Comparison of ENCODE assay signal across 17 cellular contexts in the genomic region with DNA sequence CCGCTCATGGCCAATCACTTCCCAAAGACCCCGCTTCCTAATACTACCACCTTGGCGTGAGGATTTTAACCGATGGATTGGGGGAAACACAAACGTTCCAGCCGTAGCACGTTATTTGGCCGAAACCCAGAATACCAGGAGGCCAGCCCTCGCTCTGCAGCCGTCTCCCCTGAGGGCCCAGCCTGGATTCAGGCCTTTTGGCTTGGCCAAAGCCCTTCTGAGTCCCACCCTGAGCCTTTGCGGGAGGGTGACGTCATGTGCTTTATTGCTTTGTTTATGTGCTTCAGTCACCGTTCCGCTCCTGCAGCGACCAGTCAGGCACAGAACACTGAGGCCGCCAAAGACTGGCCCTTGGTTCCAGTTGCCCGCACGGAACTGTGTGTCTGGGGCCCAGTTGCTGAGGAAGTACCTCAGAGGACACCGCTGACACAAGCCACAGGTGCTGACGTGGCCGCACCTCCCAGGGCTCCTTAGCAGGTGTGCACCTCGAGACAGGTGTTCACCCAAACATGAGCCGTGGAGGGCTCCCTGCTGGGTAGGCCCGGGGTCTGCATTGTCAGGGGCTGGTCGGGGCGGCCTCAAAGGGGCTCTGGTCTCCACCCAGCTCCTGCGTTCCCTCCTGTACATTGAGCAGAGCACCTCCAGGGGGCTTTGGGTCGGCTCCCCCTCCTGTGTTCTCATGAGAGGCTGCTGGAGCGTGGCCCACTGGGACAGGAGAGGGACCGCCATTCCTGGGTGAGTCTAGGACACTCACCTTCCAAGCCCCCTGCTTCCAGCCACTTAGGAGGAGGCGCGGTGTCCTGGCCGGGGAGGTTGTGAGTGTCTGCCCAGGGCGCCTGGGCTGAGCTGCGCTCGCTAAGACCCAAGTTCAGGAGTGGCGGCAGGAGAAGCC.
DNase-seq lines count a peak whose midpoint lies in the region; ATAC-seq and TF ChIP-seq lines count a peak whose summit lies in the region.
"Had no signal": no experiment of that assay in that cellular context is flagged by ENCODE, and none has a peak within 500 bp of the region (broad histone marks: within the 10 kb centered on the region; RNA-seq: fewer than 3 reads in every experiment).

No MANE protein-coding gene starts in this region.

- ATAC-seq in HG03439 (IDR thresholded peaks at IDR 0.05; ENCODE audit: unreplicated experiment) (no peak), SK-N-SH treated with all-trans-retinoic acid at 6 μM for 48 hours (no peak)

- H3K4me3 ChIP-seq in kidney epithelial cell (ENCODE audit: low read depth, low read length) (no peak overlapping the region), thyroid gland (replicated peaks in 1 of 3) (no peak overlapping the region)
- H3K4me3 ChIP-seq: MG63, Peyer's patch had no signal

- intact Hi-C loops in activated CD4-positive, alpha-beta memory T cell treated with anti-CD3 and anti-CD28 coated beads for 36 hours (cut with micrococcal nuclease): no loop called here
- intact Hi-C loops in thyroid gland (cut with DNase I): no loop called here

- no peaks in the 10 kb centered on the region for H3K4me1 Mint-ChIP-seq in activated CD4-positive, alpha-beta memory T cell treated with anti-CD3 and anti-CD28 coated beads for 36 hours (ENCODE audit: low read depth)
- no peaks in the 10 kb centered on the region for H3K4me1 Mint-ChIP-seq in activated CD4-positive, alpha-beta memory T cell treated with anti-CD3 and anti-CD28 coated beads, Interleukin-2, amount 10 ng/mL, durations not matched to agents 7 days and 5 days

- H3K9me3 ChIP-seq in thyroid gland: no peaks in the 10 kb centered on the region
- H3K9me3 ChIP-seq: MG63, Peyer's patch had no signal

- peak overlapping the region; percentile 45 for H3K27ac Mint-ChIP-seq in activated CD4-positive, alpha-beta memory T cell treated with anti-CD3 and anti-CD28 coated beads for 36 hours
- no peak overlapping the region for H3K27ac Mint-ChIP-seq in activated CD4-positive, alpha-beta memory T cell treated with anti-CD3 and anti-CD28 coated beads, Interleukin-2, amount 10 ng/mL, durations not matched to agents 7 days and 5 days

- peaks cover 30 to 34% of the 10 kb centered on the region in 2 donors for H3K4me1 ChIP-seq in thyroid gland
- H3K4me1 ChIP-seq: Peyer's patch had no signal

- H3K36me3 Mint-ChIP-seq in activated CD4-positive, alpha-beta memory T cell treated with anti-CD3 and anti-CD28 coated beads for 36 hours: no peaks in the 10 kb centered on the region
- H3K36me3 Mint-ChIP-seq in activated CD4-positive, alpha-beta memory T cell treated with anti-CD3 and anti-CD28 coated beads, Interleukin-2, amount 10 ng/mL, durations not matched to agents 7 days and 5 days (ENCODE audit: low read depth): no peaks in the 10 kb centered on the region

- peak in 1 of 2 donors; percentile 74 for TF ChIP-seq POLR2A in thyroid gland (IDR thresholded peaks at IDR 0.05)

- no peak overlapping the region for H3K4me3 Mint-ChIP-seq in activated CD4-positive, alpha-beta memory T cell treated with anti-CD3 and anti-CD28 coated beads for 36 hours
- no peak overlapping the region for H3K4me3 Mint-ChIP-seq in activated CD4-positive, alpha-beta memory T cell treated with anti-CD3 and anti-CD28 coated beads, Interleukin-2, amount 10 ng/mL, durations not matched to agents 7 days and 5 days

- H3K9me3 Mint-ChIP-seq in activated CD4-positive, alpha-beta memory T cell treated with anti-CD3 and anti-CD28 coated beads for 36 hours: no peaks in the 10 kb centered on the region
- no peaks in the 10 kb centered on the region for H3K9me3 Mint-ChIP-seq in activated CD4-positive, alpha-beta memory T cell treated with anti-CD3 and anti-CD28 coated beads, Interleukin-2, amount 10 ng/mL, durations not matched to agents 7 days and 5 days

- no peaks in the 10 kb centered on the region for H3K36me3 ChIP-seq in kidney epithelial cell (ENCODE audit: control insufficient read depth, insufficient read depth, low read length)
- no peaks in the 10 kb centered on the region for H3K36me3 ChIP-seq in thyroid gland
- H3K36me3 ChIP-seq: MG63, Peyer's patch had no signal

- CTCF ChIA-PET in activated CD4-positive, alpha-beta memory T cell treated with anti-CD3 and anti-CD28 coated beads for 36 hours (lab: Charles Lee): no interaction called here
- CTCF ChIA-PET in activated CD4-positive, alpha-beta memory T cell treated with anti-CD3 and anti-CD28 coated beads, Interleukin-2, amount 10 ng/mL, durations not matched to agents 7 days and 5 days (lab: Charles Lee): interaction anchor here (1.2 kb wide), 1 partner anchor 74 kb away, joined by 3 read pairs; no protein-coding TSS in a partner anchor

- H3K27me3 ChIP-seq in kidney epithelial cell (ENCODE audit: control insufficient read depth, insufficient read depth, low read length): no peaks in the 10 kb centered on the region
- no peaks in the 10 kb centered on the region for H3K27me3 ChIP-seq in thyroid gland
- H3K27me3 ChIP-seq: MG63, Peyer's patch had no signal

- DNase-seq in activated CD4-positive, alpha-beta memory T cell treated with anti-CD3 and anti-CD28 coated beads for 36 hours: no peak
- no peak for DNase-seq in activated CD4-positive, alpha-beta memory T cell treated with anti-CD3 and anti-CD28 coated beads, Interleukin-2, amount 10 ng/mL, durations not matched to agents 7 days and 5 days
- DNase-seq in NCI-H510A treated with DMSO at 0.1 percent for 48 hours (lab: John Stamatoyannopoulos, UW): peak; percentile 44
- DNase-seq in kidney epithelial cell (ENCODE audit: low read depth): peak; percentile 9
- peak; percentile 98 to 99 for DNase-seq in thyroid gland
- DNase-seq in activated naive CD4-positive, alpha-beta T cell (lab: John Stamatoyannopoulos, UW): no peak
- DNase-seq: AML-193, GOT3, MG63, NCI-H1105, NCI-H187 treated with DMSO at 0.1 percent for 48 hours, NCI-H226, NCI-H748 treated with DMSO at 0.1 percent for 48 hours, Peyer's patch, SHP77 treated with DMSO at 0.1 percent for 48 hours had no signal

- H3K27me3 Mint-ChIP-seq in activated CD4-positive, alpha-beta memory T cell treated with anti-CD3 and anti-CD28 coated beads for 36 hours: no peaks in the 10 kb centered on the region
- no peaks in the 10 kb centered on the region for H3K27me3 Mint-ChIP-seq in activated CD4-positive, alpha-beta memory T cell treated with anti-CD3 and anti-CD28 coated beads, Interleukin-2, amount 10 ng/mL, durations not matched to agents 7 days and 5 days

- H3K27ac ChIP-seq in thyroid gland: peak overlapping the region; percentile 95 to 100 (median 98)
- H3K27ac ChIP-seq: Peyer's patch had no signal

- TF ChIP-seq CTCF in kidney epithelial cell (IDR thresholded peaks at IDR 0.05; ENCODE audit: insufficient read depth, low read length, poor library complexity, severe bottlenecking) (no peak), thyroid gland (IDR thresholded peaks at IDR 0.05) (no peak)

- WGBS in thyroid gland, 2 donors: 60% methylated on average over 28 to 32 of the region's 37 CpGs

- POLR2A ChIA-PET in activated CD4-positive, alpha-beta memory T cell treated with anti-CD3 and anti-CD28 coated beads for 36 hours (lab: Charles Lee): no interaction called here
- POLR2A ChIA-PET in activated CD4-positive, alpha-beta memory T cell treated with anti-CD3 and anti-CD28 coated beads, Interleukin-2, amount 10 ng/mL, durations not matched to agents 7 days and 5 days (lab: Charles Lee): no interaction called here

TF ChIP-seq in SK-N-SH treated with all-trans-retinoic acid at 6 μM for 48 hours, 23 proteins besides CTCF, POLR2A, EP300 and RAD21:
- TF ChIP-seq ZC3H10 (CRISPR knock-in tag; IDR thresholded peaks at IDR 0.05) (no peak), OSR1 (CRISPR knock-in tag; IDR thresholded peaks at IDR 0.05) (no peak), TOX (CRISPR knock-in tag; IDR thresholded peaks at IDR 0.05; ENCODE audit: borderline replicate concordance) (no peak)
- TF ChIP-seq, protein P1, sequence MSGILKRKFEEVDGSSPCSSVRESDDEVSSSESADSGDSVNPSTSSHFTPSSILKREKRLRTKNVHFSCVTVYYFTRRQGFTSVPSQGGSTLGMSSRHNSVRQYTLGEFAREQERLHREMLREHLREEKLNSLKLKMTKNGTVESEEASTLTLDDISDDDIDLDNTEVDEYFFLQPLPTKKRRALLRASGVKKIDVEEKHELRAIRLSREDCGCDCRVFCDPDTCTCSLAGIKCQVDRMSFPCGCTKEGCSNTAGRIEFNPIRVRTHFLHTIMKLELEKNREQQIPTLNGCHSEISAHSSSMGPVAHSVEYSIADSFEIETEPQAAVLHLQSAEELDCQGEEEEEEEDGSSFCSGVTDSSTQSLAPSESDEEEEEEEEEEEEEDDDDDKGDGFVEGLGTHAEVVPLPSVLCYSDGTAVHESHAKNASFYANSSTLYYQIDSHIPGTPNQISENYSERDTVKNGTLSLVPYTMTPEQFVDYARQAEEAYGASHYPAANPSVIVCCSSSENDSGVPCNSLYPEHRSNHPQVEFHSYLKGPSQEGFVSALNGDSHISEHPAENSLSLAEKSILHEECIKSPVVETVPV (CRISPR knock-in tag; IDR thresholded peaks at IDR 0.05): no peak
TF ChIP-seq in SK-N-SH treated with all-trans-retinoic acid at 6 μM for 48 hours: peak in this region for 0.

Comparison
In these comparisons a context has a peak if more than half of its experiments do, and no peak if none do; other contexts are left out.
1. DNase-seq: peak in NCI-H510A treated with DMSO at 0.1 percent for 48 hours (single experiment), kidney epithelial cell (single experiment) and thyroid gland (2 of 2); none in activated CD4-positive, alpha-beta memory T cell treated with anti-CD3 and anti-CD28 coated beads for 36 hours (single experiment), activated CD4-positive, alpha-beta memory T cell treated with anti-CD3 and anti-CD28 coated beads, Interleukin-2, amount 10 ng/mL, durations not matched to agents 7 days and 5 days (single experiment) and activated naive CD4-positive, alpha-beta T cell (0 of 4).